In the genomic region with DNA sequence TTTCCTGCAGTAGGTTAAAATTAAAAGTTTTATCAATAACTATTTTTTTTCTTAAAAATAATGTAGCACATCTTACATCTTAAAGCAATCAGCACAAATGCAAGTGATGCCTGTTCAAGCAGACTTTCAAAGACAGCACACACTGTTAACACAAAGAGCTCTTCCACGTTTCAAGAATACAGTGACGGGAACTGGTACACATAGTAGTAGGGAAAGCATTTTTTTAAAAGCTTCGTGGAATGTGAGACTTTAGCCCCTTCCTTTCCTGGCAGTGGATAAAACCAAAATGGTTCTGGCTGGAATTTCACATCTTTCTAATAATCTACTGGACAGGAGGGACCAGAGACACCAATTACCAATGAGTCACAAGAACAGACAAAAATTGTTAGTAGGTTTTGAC, we compare ENCODE assay signal across 21 cellular contexts. TPM values are rescaled to one million over a fixed set of nuclear protein-coding genes. Genes with fewer than 3 reads are reported as not detected.
A peak's percentile ranks its signal among the peaks of the same experiment; 100 is the strongest.
DNase-seq lines count a peak whose midpoint lies in the region; ATAC-seq, FAIRE-seq and TF ChIP-seq lines count a peak whose summit lies in the region.
"Had no signal": no experiment of that assay in that cellular context is flagged by ENCODE, and none has a peak within 500 bp of the region (broad histone marks: within the 10 kb centered on the region; RNA-seq: fewer than 3 reads in every experiment).

No MANE protein-coding gene starts in this region.

- no peak overlapping the region for H3K4me3 Mint-ChIP-seq in astrocyte (ENCODE audit: unreplicated experiment)
- no peak overlapping the region for H3K4me3 Mint-ChIP-seq in nephron progenitor cell
- H3K4me3 Mint-ChIP-seq: CD14-positive monocyte; CD4-positive, alpha-beta memory T cell; CD4-positive, CD25-positive, alpha-beta regulatory T cell; CD8-positive, alpha-beta memory T cell had no signal

- no peak overlapping the region for H3K9ac ChIP-seq in astrocyte (ENCODE audit: low read length)
- H3K9ac ChIP-seq in liver (ENCODE audit: low read depth in 1 of 2, low read length in 2 of 2): no peak overlapping the region
- H3K9ac ChIP-seq: BLaER1 had no signal

- no peaks in the 10 kb centered on the region for H3K79me2 ChIP-seq in astrocyte (ENCODE audit: insufficient read depth, low read length)

- no peaks in the 10 kb centered on the region for H4K20me1 ChIP-seq in astrocyte (ENCODE audit: insufficient read depth, low read length)
- H4K20me1 ChIP-seq: BLaER1 had no signal

- H3K9me3 ChIP-seq in astrocyte (ENCODE audit: insufficient read depth, low read depth, low read length) (no peaks in the 10 kb centered on the region), liver (ENCODE audit: control insufficient read depth in 4 of 4, low read length in 3 of 4) (no peaks in the 10 kb centered on the region)
- H3K9me3 ChIP-seq: A549, BE2C, BLaER1 had no signal

- H3K36me3 Mint-ChIP-seq in astrocyte (ENCODE audit: low read depth, unreplicated experiment) (peaks cover 13% of the 10 kb centered on the region), nephron progenitor cell (ENCODE audit: low read depth) (peaks cover 9% of the 10 kb centered on the region)
- H3K36me3 Mint-ChIP-seq: CD14-positive monocyte had no signal

- no peaks in the 10 kb centered on the region for H3K9me3 Mint-ChIP-seq in astrocyte (ENCODE audit: unreplicated experiment)
- no peaks in the 10 kb centered on the region for H3K9me3 Mint-ChIP-seq in nephron progenitor cell
- H3K9me3 Mint-ChIP-seq: CD4-positive, alpha-beta memory T cell; CD4-positive, CD25-positive, alpha-beta regulatory T cell; CD8-positive, alpha-beta memory T cell had no signal

- H3K27me3 Mint-ChIP-seq in astrocyte (ENCODE audit: low read depth, unreplicated experiment): no peaks in the 10 kb centered on the region
- H3K27me3 Mint-ChIP-seq in nephron progenitor cell (ENCODE audit: low read depth, poor library complexity): no peaks in the 10 kb centered on the region
- H3K27me3 Mint-ChIP-seq: CD4-positive, alpha-beta memory T cell; CD4-positive, CD25-positive, alpha-beta regulatory T cell; CD8-positive, alpha-beta memory T cell had no signal

- H3K27ac ChIP-seq in astrocyte (ENCODE audit: low read depth, low read length): no peak overlapping the region
- H3K27ac ChIP-seq in liver (ENCODE audit: low read depth in 1 of 2, low read length in 2 of 2): no peak overlapping the region
- H3K27ac ChIP-seq: 22Rv1, A549, BLaER1 had no signal

- TF ChIP-seq CTCF in astrocyte (IDR thresholded peaks at IDR 0.05; ENCODE audit: insufficient read depth, low read depth, low read length) (no peak), liver (IDR thresholded peaks at IDR 0.05; ENCODE audit: low read depth, low read length, missing input control) (no peak), nephron progenitor cell (IDR thresholded peaks at IDR 0.05) (no peak)

- no peak for TF ChIP-seq RAD21 in liver (IDR thresholded peaks at IDR 0.05)

- FAIRE-seq in astrocyte (lab: Jason Lieb, UNC): no peak
- FAIRE-seq: A549, G401.6, GM12891, GM19239 had no signal

- H3K27me3 ChIP-seq in astrocyte (ENCODE audit: insufficient read depth, low read length) (no peaks in the 10 kb centered on the region), liver (ENCODE audit: control insufficient read depth in 4 of 4, insufficient read depth in 4 of 4, low read length in 3 of 4) (no peaks in the 10 kb centered on the region)
- H3K27me3 ChIP-seq: BE2C, BLaER1 had no signal

- peak; percentile 7 for DNase-seq in astrocyte (ENCODE audit: low read depth)
- DNase-seq in left lobe of liver (ENCODE audit: low spot score): no peak
- no peak for DNase-seq in DMS 273 treated with DMSO at 0.1 percent for 48 hours (lab: John Stamatoyannopoulos, UW)
- no peak for DNase-seq in globus pallidus (ENCODE audit: low spot score)
- no peak for DNase-seq in nephron progenitor cell
- DNase-seq: BE2C; C1 segment of cervical spinal cord; CD4-positive, alpha-beta memory T cell; CD4-positive, CD25-positive, alpha-beta regulatory T cell; CD8-positive, alpha-beta memory T cell; COR-L47; DMS79 treated with DMSO at 0.1 percent for 48 hours; GF-D8 had no signal

- 54% methylated on average over 3 of the region's 3 CpGs for WGBS in liver

- H3K4me3 ChIP-seq in astrocyte (ENCODE audit: insufficient read depth, low read depth, low read length): no peak overlapping the region
- H3K4me3 ChIP-seq in liver (ENCODE audit: low read depth in 1 of 3, low read length in 3 of 3): no peak overlapping the region
- H3K4me3 ChIP-seq: A549, BLaER1 had no signal

- H3K36me3 ChIP-seq in astrocyte (ENCODE audit: insufficient read depth, low read length) (no peaks in the 10 kb centered on the region), liver (ENCODE audit: control insufficient read depth in 4 of 4, insufficient read depth in 3 of 4, low read depth in 1 of 4, low read length in 3 of 4) (no peaks in the 10 kb centered on the region)
- H3K36me3 ChIP-seq: BE2C, BLaER1 had no signal

- H3K4me1 Mint-ChIP-seq in astrocyte (ENCODE audit: low read depth, unreplicated experiment): peaks cover 4% of the 10 kb centered on the region
- no peaks in the 10 kb centered on the region for H3K4me1 Mint-ChIP-seq in nephron progenitor cell
- H3K4me1 Mint-ChIP-seq: CD14-positive monocyte; CD4-positive, alpha-beta memory T cell; CD4-positive, CD25-positive, alpha-beta regulatory T cell; CD8-positive, alpha-beta memory T cell had no signal

- H3K4me2 ChIP-seq in astrocyte (ENCODE audit: low read length): no peak overlapping the region
- H3K4me2 ChIP-seq: A549, BLaER1 had no signal

- no peak overlapping the region for H2AFZ ChIP-seq in astrocyte (ENCODE audit: low read depth, low read length)

- H3K27ac Mint-ChIP-seq in astrocyte (ENCODE audit: unreplicated experiment): no peak overlapping the region
- no peak overlapping the region for H3K27ac Mint-ChIP-seq in nephron progenitor cell
- H3K27ac Mint-ChIP-seq: CD14-positive monocyte had no signal

- H3K4me1 ChIP-seq in astrocyte (ENCODE audit: insufficient read depth, low read length) (peaks cover 20% of the 10 kb centered on the region), liver (ENCODE audit: control insufficient read depth in 4 of 4, insufficient read depth in 4 of 4, low read length in 3 of 4) (peaks cover 1 to 13% (median 6%) of the 10 kb centered on the region in 4 donors)
- H3K4me1 ChIP-seq: BE2C, BLaER1 had no signal

- peak; percentile 23 for ATAC-seq in left lobe of liver
- ATAC-seq: A549 had no signal

TF ChIP-seq in liver, 16 proteins besides CTCF, POLR2A, EP300 and RAD21:
- no peak for TF ChIP-seq YY1 (IDR thresholded peaks at IDR 0.05)
- TF ChIP-seq HNF4A (conservative IDR thresholded peaks at IDR 0.05): peak; percentile 19 to 41
- no peak for TF ChIP-seq GABPA (IDR thresholded peaks at IDR 0.05 in 1 of 2, conservative IDR thresholded peaks at IDR 0.05 in 1 of 2)
- TF ChIP-seq EGR1 (IDR thresholded peaks at IDR 0.05; ENCODE audit: low read depth in 2 of 2): no peak
- TF ChIP-seq NR2F2 (IDR thresholded peaks at IDR 0.05): no peak
- no peak for TF ChIP-seq FOXA1 (IDR thresholded peaks at IDR 0.05)

RNA-seq across cellular contexts. Expression of gene SLC2A2, which starts 33.5 kb away (rescaled TPM):
- total RNA-seq in astrocyte: not detected in 2 replicates
- total RNA-seq in left lobe of liver: 351 TPM
- total RNA-seq in liver: 100 to 1,000 TPM; 434 to 506 TPM
- 100 to 1,000 TPM; 160 to 209 TPM for polyA plus RNA-seq in liver
- total RNA-seq: CD4-positive, alpha-beta memory T cell; CD4-positive, CD25-positive, alpha-beta regulatory T cell; CD8-positive, alpha-beta memory T cell had no signal
- polyA plus RNA-seq: A549; CD14-positive monocyte; CD4-positive, alpha-beta memory T cell; CD4-positive, CD25-positive, alpha-beta regulatory T cell; CD8-positive, alpha-beta memory T cell had no signal

Comparison
In these comparisons a context has a peak if more than half of its experiments do, and no peak if none do; other contexts are left out.
1. RNA of gene SLC2A2, which starts 33.5 kb away (total RNA-seq): 434 to 506 TPM in liver and 351 TPM in left lobe of liver (single experiment); not detected in astrocyte; every median in the first group is over 100 times any median in the second.